ENCODE assay signal across 15 cellular contexts in genomic region chr12:83954939-83955601, GRCh38.
DNase-seq lines count a peak whose midpoint lies in the region; ATAC-seq and TF ChIP-seq lines count a peak whose summit lies in the region.
"Had no signal": no experiment of that assay in that cellular context is flagged by ENCODE, and none has a peak within 500 bp of the region (broad histone marks: within the 10 kb centered on the region; RNA-seq: fewer than 3 reads in every experiment).

No MANE protein-coding gene starts in this region.

- no peaks in the 10 kb centered on the region for H3K79me2 ChIP-seq in GM23248 (ENCODE audit: insufficient read depth)
- H3K79me2 ChIP-seq in PC-3 (ENCODE audit: low read length), result no peaks in the 10 kb centered on the region

- ATAC-seq in PC-3 (no peak), GM21529 (IDR thresholded peaks at IDR 0.05; ENCODE audit: unreplicated experiment) (no peak)

- in situ Hi-C loops in GM23248 (cut with MboI), result no loop called here

- DNase-seq in A172 (ENCODE audit: low spot score) (peak; percentile 4), GM23248 (peak; percentile 5), PC-3 (peak; percentile 32), fibroblast of villous mesenchyme (ENCODE audit: low read depth) (peak; percentile 4), ecto neural progenitor cell (ENCODE audit: low spot score) (no peak), mesenteric fat pad (ENCODE audit: low spot score) (no peak), retina (no peak)
- DNase-seq: activated CD4-positive, alpha-beta T cell treated with anti-CD3 and anti-CD28 coated beads, Interleukin-2, amount 50 U/mL, for 1 hour; AML-193; caudate nucleus; NCI-H2029 treated with DMSO at 0.1 percent for 48 hours; stimulated activated naive CD4-positive, alpha-beta T cell; T-helper 1 cell had no signal

- no peak overlapping the region for H3K27ac ChIP-seq in GM23248
- no peak overlapping the region for H3K27ac ChIP-seq in PC-3 (ENCODE audit: low read length)
- H3K27ac ChIP-seq: epithelial cell of prostate had no signal

- no peaks in the 10 kb centered on the region for H4K20me1 ChIP-seq in GM23248 (ENCODE audit: insufficient read depth)
- H4K20me1 ChIP-seq in PC-3 (ENCODE audit: low read length), result no peaks in the 10 kb centered on the region

- no TSS peak for BruUV-seq in PC-3 (replicated peaks; lab: Mats Ljungman, UMichigan)

- H2AFZ ChIP-seq in GM23248 (no peak overlapping the region), PC-3 (ENCODE audit: low read length) (no peak overlapping the region)

- intact Hi-C loops in PC-3 (cut with micrococcal nuclease), result no loop called here

- peak; percentile 55 for TF ChIP-seq CTCF in PC-3 (conservative IDR thresholded peaks at IDR 0.05; ENCODE audit: low read depth, low read length)
- TF ChIP-seq CTCF in fibroblast of villous mesenchyme (IDR thresholded peaks at IDR 0.05; ENCODE audit: insufficient read depth, low read depth, low read length), result no peak

- POLR2A ChIA-PET in PC-3 (lab: Charles Lee; ENCODE audit: unreplicated experiment), result no interaction called here

- no peak overlapping the region for H3K4me3 ChIP-seq in GM23248
- no peak overlapping the region for H3K4me3 ChIP-seq in PC-3 (ENCODE audit: low read length)
- H3K4me3 ChIP-seq in fibroblast of villous mesenchyme (ENCODE audit: low read depth, low read length), result no peak overlapping the region

- no peaks in the 10 kb centered on the region; the same call in 1 of the 2 replicates for H3F3A ChIP-seq in GM23248 (ENCODE audit: insufficient read depth)
- H3F3A ChIP-seq in PC-3 (ENCODE audit: low read length, unreplicated experiment), result no peaks in the 10 kb centered on the region

- H3K4me1 ChIP-seq in GM23248 (ENCODE audit: insufficient read depth) (no peaks in the 10 kb centered on the region), PC-3 (ENCODE audit: insufficient read depth, low read length) (peaks cover 17% of the 10 kb centered on the region)

- H3K9ac ChIP-seq in GM23248 (no peak overlapping the region), PC-3 (ENCODE audit: low read length) (no peak overlapping the region)

- no peaks in the 10 kb centered on the region for H3K9me3 ChIP-seq in GM23248 (ENCODE audit: low read depth)
- no peaks in the 10 kb centered on the region for H3K9me3 ChIP-seq in PC-3 (ENCODE audit: low read length)

- H3K4me2 ChIP-seq in GM23248 (ENCODE audit: unreplicated experiment) (no peak overlapping the region), PC-3 (ENCODE audit: low read length) (no peak overlapping the region)

- no peaks in the 10 kb centered on the region for H3K27me3 ChIP-seq in GM23248 (replicated peaks; ENCODE audit: insufficient read depth)
- H3K27me3 ChIP-seq in PC-3 (ENCODE audit: low read length), result no peaks in the 10 kb centered on the region

- 69 to 78% methylated on average over 3 of the region's 3 CpGs for WGBS in GM23248 (ENCODE audit: low coverage in 1 of 2, low lambda C conversion rate in 2 of 2, missing lambda C conversion rate in 2 of 2), 2 experiments

- H3K9me2 ChIP-seq in GM23248 (ENCODE audit: insufficient read depth) (no peaks in the 10 kb centered on the region; the same call in 1 of the 2 replicates), PC-3 (replicated peaks; ENCODE audit: low read length) (no peaks in the 10 kb centered on the region)

- H3K36me3 ChIP-seq in GM23248 (ENCODE audit: low read depth) (no peaks in the 10 kb centered on the region), PC-3 (ENCODE audit: low read depth, low read length) (no peaks in the 10 kb centered on the region)

- CTCF ChIA-PET in PC-3 (lab: Charles Lee), result no interaction called here

Comparison
In these comparisons a context has a peak if more than half of its experiments do, and no peak if none do; other contexts are left out.
1. DNase-seq: peak in A172 (single experiment), GM23248 (single experiment), PC-3 (single experiment) and fibroblast of villous mesenchyme (single experiment); none in ecto neural progenitor cell (single experiment), mesenteric fat pad (single experiment) and retina (single experiment).